ENCODE assay signal across 17 cellular contexts in the genomic region with DNA sequence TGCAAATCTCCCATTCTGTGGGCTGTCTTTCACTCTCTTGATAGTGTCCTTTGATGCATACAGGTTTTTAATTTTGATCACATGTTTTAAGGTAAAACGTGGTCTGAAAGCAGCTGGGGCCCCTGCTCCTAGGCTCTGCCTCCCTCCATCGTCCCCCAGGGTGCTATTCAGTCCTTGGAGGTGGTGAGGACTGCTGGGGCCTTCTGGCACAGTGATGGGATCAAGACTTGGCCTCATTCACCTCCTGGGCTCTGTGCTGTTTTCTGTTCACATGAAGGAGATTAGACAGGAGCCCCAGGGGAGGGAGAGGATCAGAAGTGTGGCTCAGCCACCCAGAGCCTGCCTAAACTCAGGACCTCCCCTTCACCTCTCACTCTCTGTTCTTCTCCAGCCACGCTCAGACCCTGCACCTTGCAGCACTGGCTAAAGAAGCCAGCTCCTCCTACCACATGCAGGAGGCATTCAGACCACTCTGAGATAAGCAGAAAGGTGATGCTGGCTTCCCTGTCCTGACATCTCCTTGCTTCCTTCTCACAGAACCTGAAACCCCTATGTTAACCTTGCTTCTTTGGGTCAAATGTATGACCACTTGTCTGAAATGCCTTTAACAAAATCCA. TPM values are rescaled to one million over a fixed set of nuclear protein-coding genes. Genes with fewer than 3 reads are reported as not detected.
"Had no signal": no experiment of that assay in that cellular context is flagged by ENCODE, and none has a peak within 500 bp of the region (broad histone marks: within the 10 kb centered on the region; RNA-seq: fewer than 3 reads in every experiment).

No MANE protein-coding gene starts in this region.

- H3K4me3 Mint-ChIP-seq: activated CD8-positive, alpha-beta T cell treated with anti-CD3 and anti-CD28 coated beads, Interleukin-2, amount 10 ng/mL, durations not matched to agents 7 days and 5 days; activated T-helper 1 cell treated with anti-CD3 and anti-CD28 coated beads, Interleukin-12 subunit alpha, Interleukin-12 subunit beta, Interleukin-2, Interleukin-4 antibody, amounts not matched to agents 30 ng/mL and 10 ng/mL and 1 ng/mL, durations not matched to agents 14 hours and 24 hours and 36 hours; effector memory CD8-positive, alpha-beta T cell; naive B cell had no signal

- H3K36me3 ChIP-seq: thyroid gland, uterus had no signal

- H3K27ac Mint-ChIP-seq: activated CD8-positive, alpha-beta T cell treated with anti-CD3 and anti-CD28 coated beads, Interleukin-2, amount 10 ng/mL, durations not matched to agents 7 days and 5 days; activated T-helper 1 cell treated with anti-CD3 and anti-CD28 coated beads, Interleukin-12 subunit alpha, Interleukin-12 subunit beta, Interleukin-2, Interleukin-4 antibody, amounts not matched to agents 30 ng/mL and 10 ng/mL and 1 ng/mL, durations not matched to agents 14 hours and 24 hours and 36 hours; effector memory CD8-positive, alpha-beta T cell; progenitor cell of endocrine pancreas had no signal

- H3K4me1 Mint-ChIP-seq: naive B cell had no signal

- H3K9me3 Mint-ChIP-seq: activated T-helper 1 cell treated with anti-CD3 and anti-CD28 coated beads, Interleukin-12 subunit alpha, Interleukin-12 subunit beta, Interleukin-2, Interleukin-4 antibody, amounts not matched to agents 30 ng/mL and 10 ng/mL and 1 ng/mL, durations not matched to agents 14 hours and 24 hours and 36 hours; effector memory CD8-positive, alpha-beta T cell had no signal

- H3K4me1 ChIP-seq: uterus had no signal

- H3K36me3 Mint-ChIP-seq: naive B cell had no signal

- ATAC-seq: activated CD8-positive, alpha-beta T cell treated with anti-CD3 and anti-CD28 coated beads, Interleukin-2, amount 10 ng/mL, durations not matched to agents 7 days and 5 days; effector memory CD8-positive, alpha-beta T cell; right cardiac atrium had no signal

- H3K4me3 ChIP-seq: coronary artery, thyroid gland, uterus had no signal

- H3K9me3 ChIP-seq: thyroid gland, uterus had no signal

- H3K27ac ChIP-seq: coronary artery, thyroid gland, uterus, VCaP had no signal

- DNase-seq: activated CD4-positive, alpha-beta T cell treated with anti-CD3 and anti-CD28 coated beads for 48 hours; activated CD8-positive, alpha-beta T cell treated with anti-CD3 and anti-CD28 coated beads, Interleukin-2, amount 10 ng/mL, durations not matched to agents 7 days and 5 days; activated naive CD4-positive, alpha-beta T cell treated with Interleukin-2 at 50 U/mL for 16 hours; caudate nucleus; effector memory CD8-positive, alpha-beta T cell; midbrain; naive B cell; right cardiac atrium; small intestine; T-helper 9 cell; thyroid gland; uterus had no signal

- H3K27me3 Mint-ChIP-seq: progenitor cell of endocrine pancreas had no signal

- H3K27me3 ChIP-seq: thyroid gland, uterus had no signal

RNA-seq across cellular contexts. Expression of gene PAQR5, which starts 43.9 kb away (rescaled TPM):
- total RNA-seq: activated CD8-positive, alpha-beta T cell treated with anti-CD3 and anti-CD28 coated beads, Interleukin-2, amount 10 ng/mL, durations not matched to agents 7 days and 5 days; activated T-helper 1 cell treated with anti-CD3 and anti-CD28 coated beads, Interleukin-12 subunit alpha, Interleukin-12 subunit beta, Interleukin-2, Interleukin-4 antibody, amounts not matched to agents 30 ng/mL and 10 ng/mL and 1 ng/mL, durations not matched to agents 14 hours and 24 hours and 36 hours; glomerular endothelial cell had no signal
